In the genomic region with DNA sequence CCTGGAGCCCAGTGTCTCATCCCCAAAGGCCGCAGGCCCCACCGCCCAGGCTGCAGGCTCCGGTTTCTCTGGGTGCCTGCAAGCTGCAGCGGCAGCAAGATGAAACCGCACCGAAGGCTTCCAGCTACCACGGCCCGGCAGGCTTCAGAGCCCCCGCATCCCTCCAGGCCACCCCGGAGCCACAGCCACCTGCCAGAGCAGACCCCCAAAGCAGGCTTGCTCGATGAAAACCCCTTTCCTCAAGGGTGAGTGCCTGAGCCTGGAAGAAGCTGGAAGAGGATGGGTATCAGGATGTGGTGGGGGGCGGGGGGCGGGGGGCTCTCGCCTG, we compare ENCODE assay signal across 1 cellular context.
A peak's percentile ranks its signal among the peaks of the same experiment; 100 is the strongest.
TF ChIP-seq lines count a peak whose summit lies in the region.

No MANE protein-coding gene starts in this region.

TF ChIP-seq in K562, 482 proteins besides CTCF, POLR2A, EP300 and RAD21:
- 0 out of 2 replicates have a peak, but pooled peaks have one; percentile 48 for TF ChIP-seq HDAC6 (IDR thresholded peaks at IDR 0.05; ENCODE audit: low read depth, low read length)
- no peak for TF ChIP-seq FOXM1 (IDR thresholded peaks at IDR 0.05; ENCODE audit: low read depth)
- no peak for TF ChIP-seq FOXM1 (CRISPR knock-in tag; IDR thresholded peaks at IDR 0.05; ENCODE audit: low read depth)
